35 cellular contexts compared by ENCODE assay signal in the genomic region with DNA sequence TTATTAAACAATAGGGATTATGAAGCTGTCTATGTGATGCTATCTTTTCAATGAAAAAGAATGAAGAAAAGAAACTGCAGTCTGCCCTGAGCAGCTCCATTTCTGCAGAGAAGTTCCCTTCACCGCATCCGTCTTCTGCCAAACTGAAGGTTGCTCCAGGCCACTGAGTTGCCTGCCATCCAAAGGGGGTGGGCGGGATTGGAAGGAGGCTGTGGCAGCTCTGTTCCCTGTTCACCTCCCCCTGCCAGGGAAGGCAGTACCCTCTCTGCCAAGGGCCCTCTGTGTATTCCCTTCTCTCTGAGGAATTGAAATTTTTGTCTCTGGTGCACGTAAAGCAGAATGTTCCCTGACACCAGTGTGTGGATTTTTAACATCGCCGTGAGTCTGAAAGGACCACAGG.
"Had no signal": no experiment of that assay in that cellular context is flagged by ENCODE, and none has a peak within 500 bp of the region (broad histone marks: within the 10 kb centered on the region; RNA-seq: fewer than 3 reads in every experiment).

No MANE protein-coding gene starts in this region.

- H3K27ac Mint-ChIP-seq: activated naive CD4-positive, alpha-beta T cell treated with anti-CD3 and anti-CD28 coated beads for 36 hours; activated naive CD4-positive, alpha-beta T cell treated with anti-CD3 and anti-CD28 coated beads, Interleukin-2, amount 10 ng/mL, durations not matched to agents 7 days and 5 days; activated naive CD4-positive, alpha-beta T cell treated with anti-CD3 and anti-CD28 coated beads, Interleukin-2, amount 50 U/mL, for 24 hours; activated naive CD4-positive, alpha-beta T cell treated with anti-CD3 and anti-CD28 coated beads, Interleukin-2, amount 50 U/mL, for 72 hours; activated naive CD8-positive, alpha-beta T cell; activated naive CD8-positive, alpha-beta T cell treated with anti-CD3 and anti-CD28 coated beads for 36 hours; activated naive CD8-positive, alpha-beta T cell treated with anti-CD3 and anti-CD28 coated beads, Interleukin-2, amount 10 ng/mL, durations not matched to agents 7 days and 5 days; activated naive CD8-positive, alpha-beta T cell treated with anti-CD3 and anti-CD28 coated beads, Interleukin-2, amount 50 U/mL, for 24 hours; activated T-cell treated with anti-CD3 and anti-CD28 coated beads, Interleukin-2, amount 50 U/mL, for 24 hours; activated T-cell treated with anti-CD3 and anti-CD28 coated beads, Interleukin-2, amount 50 U/mL, for 72 hours; activated T-helper 1 cell treated with anti-CD3 and anti-CD28 coated beads, Interleukin-12 subunit alpha, Interleukin-12 subunit beta, Interleukin-2, Interleukin-4 antibody, amounts not matched to agents 30 ng/mL and 10 ng/mL and 1 ng/mL, durations not matched to agents 14 hours and 24 hours and 36 hours; activated T-helper 17 cell treated with anti-CD3 and anti-CD28 coated beads, Interleukin-2, amount 50 U/mL, for 72 hours; activated T-helper 2 cell treated with anti-CD3 and anti-CD28 coated beads, Interferon-gamma antibody, Interleukin-2, Interleukin-4, amounts not matched to agents 10 μg/mL and 5 μg/mL and 100 μg/mL, durations not matched to agents 14 hours and 24 hours and 36 hours had no signal

- ATAC-seq: activated naive CD4-positive, alpha-beta T cell treated with anti-CD3 and anti-CD28 coated beads, Interleukin-2, amount 50 U/mL, for 72 hours; activated naive CD8-positive, alpha-beta T cell treated with anti-CD3 and anti-CD28 coated beads, Interleukin-2, amount 50 U/mL, for 24 hours; activated T-cell treated with anti-CD3 and anti-CD28 coated beads, Interleukin-2, amount 50 U/mL, for 4 hours; activated T-cell treated with anti-CD3 and anti-CD28 coated beads, Interleukin-2, amount 50 U/mL, for 72 hours; activated T-helper 17 cell treated with anti-CD3 and anti-CD28 coated beads, Interleukin-2, amount 50 U/mL, for 72 hours; body of pancreas had no signal

- H3K4me1 Mint-ChIP-seq: activated naive CD4-positive, alpha-beta T cell treated with anti-CD3 and anti-CD28 coated beads, Interleukin-2, amount 10 ng/mL, durations not matched to agents 7 days and 5 days; activated naive CD4-positive, alpha-beta T cell treated with anti-CD3 and anti-CD28 coated beads, Interleukin-2, amount 50 U/mL, for 24 hours; activated naive CD8-positive, alpha-beta T cell treated with anti-CD3 and anti-CD28 coated beads, Interleukin-2, amount 10 ng/mL, durations not matched to agents 7 days and 5 days; activated naive CD8-positive, alpha-beta T cell treated with anti-CD3 and anti-CD28 coated beads, Interleukin-2, amount 50 U/mL, for 24 hours; activated T-helper 17 cell treated with anti-CD3 and anti-CD28 coated beads, Interleukin-2, amount 50 U/mL, for 72 hours; brain; central memory CD8-positive, alpha-beta T cell had no signal

- H3K4me1 ChIP-seq: adrenal gland, ascending aorta, body of pancreas, breast epithelium had no signal

- H3K9me3 ChIP-seq: adrenal gland, ascending aorta, body of pancreas had no signal

- DNase-seq: activated effector memory CD4-positive, alpha-beta T cell treated with anti-CD3 and anti-CD28 coated beads, Interleukin-2, amount 50 U/mL, for 16 hours; activated effector memory CD4-positive, alpha-beta T cell treated with Interleukin-2 at 50 U/mL for 16 hours; activated gamma-delta T cell; activated gamma-delta T cell treated with Interleukin-2 at 50 U/mL for 16 hours; activated naive CD4-positive, alpha-beta T cell; activated naive CD4-positive, alpha-beta T cell treated with anti-CD3 and anti-CD28 coated beads for 36 hours; activated naive CD4-positive, alpha-beta T cell treated with anti-CD3 and anti-CD28 coated beads, Interleukin-2, amount 10 ng/mL, durations not matched to agents 7 days and 5 days; activated naive CD4-positive, alpha-beta T cell treated with anti-CD3 and anti-CD28 coated beads, Interleukin-2, amount 50 U/mL, for 16 hours; activated naive CD4-positive, alpha-beta T cell treated with Interleukin-2 at 50 U/mL for 16 hours; activated naive CD8-positive, alpha-beta T cell treated with anti-CD3 and anti-CD28 coated beads for 36 hours; activated naive CD8-positive, alpha-beta T cell treated with anti-CD3 and anti-CD28 coated beads, Interleukin-2, amount 10 ng/mL, durations not matched to agents 7 days and 5 days; activated naive CD8-positive, alpha-beta T cell treated with anti-CD3 and anti-CD28 coated beads, Interleukin-2, amount 50 U/mL, for 24 hours; activated T-cell treated with anti-CD3 and anti-CD28 coated beads, Interleukin-2, amount 50 U/mL, for 1 hour; activated T-cell treated with anti-CD3 and anti-CD28 coated beads, Interleukin-2, amount 50 U/mL, for 24 hours; activated T-cell treated with anti-CD3 and anti-CD28 coated beads, Interleukin-2, amount 50 U/mL, for 4 hours; activated T-cell treated with anti-CD3 and anti-CD28 coated beads, Interleukin-2, amount 50 U/mL, for 48 hours; activated T-cell treated with anti-CD3 and anti-CD28 coated beads, Interleukin-2, amount 50 U/mL, for 72 hours; adrenal gland; amniotic stem cell; aorta; body of pancreas; brain microvascular endothelial cell; central memory CD4-positive, alpha-beta T cell; cerebellar nuclear complex had no signal

- H3K9me3 Mint-ChIP-seq: activated naive CD4-positive, alpha-beta T cell treated with anti-CD3 and anti-CD28 coated beads, Interleukin-2, amount 10 ng/mL, durations not matched to agents 7 days and 5 days; activated naive CD4-positive, alpha-beta T cell treated with anti-CD3 and anti-CD28 coated beads, Interleukin-2, amount 50 U/mL, for 24 hours; activated naive CD8-positive, alpha-beta T cell treated with anti-CD3 and anti-CD28 coated beads, Interleukin-2, amount 10 ng/mL, durations not matched to agents 7 days and 5 days; activated naive CD8-positive, alpha-beta T cell treated with anti-CD3 and anti-CD28 coated beads, Interleukin-2, amount 50 U/mL, for 24 hours; activated T-cell treated with anti-CD3 and anti-CD28 coated beads, Interleukin-2, amount 50 U/mL, for 24 hours; activated T-cell treated with anti-CD3 and anti-CD28 coated beads, Interleukin-2, amount 50 U/mL, for 4 hours; activated T-helper 17 cell treated with anti-CD3 and anti-CD28 coated beads, Interleukin-2, amount 50 U/mL, for 72 hours had no signal

- H3K27me3 Mint-ChIP-seq: activated naive CD4-positive, alpha-beta T cell treated with anti-CD3 and anti-CD28 coated beads, Interleukin-2, amount 10 ng/mL, durations not matched to agents 7 days and 5 days; activated naive CD4-positive, alpha-beta T cell treated with anti-CD3 and anti-CD28 coated beads, Interleukin-2, amount 50 U/mL, for 24 hours; activated naive CD8-positive, alpha-beta T cell treated with anti-CD3 and anti-CD28 coated beads, Interleukin-2, amount 10 ng/mL, durations not matched to agents 7 days and 5 days; brain had no signal

- H3K4me3 Mint-ChIP-seq: activated naive CD4-positive, alpha-beta T cell treated with anti-CD3 and anti-CD28 coated beads for 36 hours; activated naive CD4-positive, alpha-beta T cell treated with anti-CD3 and anti-CD28 coated beads, Interleukin-2, amount 10 ng/mL, durations not matched to agents 7 days and 5 days; activated naive CD4-positive, alpha-beta T cell treated with anti-CD3 and anti-CD28 coated beads, Interleukin-2, amount 50 U/mL, for 24 hours; activated naive CD8-positive, alpha-beta T cell; activated naive CD8-positive, alpha-beta T cell treated with anti-CD3 and anti-CD28 coated beads for 36 hours; activated naive CD8-positive, alpha-beta T cell treated with anti-CD3 and anti-CD28 coated beads, Interleukin-2, amount 10 ng/mL, durations not matched to agents 7 days and 5 days; activated naive CD8-positive, alpha-beta T cell treated with anti-CD3 and anti-CD28 coated beads, Interleukin-2, amount 50 U/mL, for 24 hours; activated T-cell treated with anti-CD3 and anti-CD28 coated beads, Interleukin-2, amount 50 U/mL, for 24 hours; activated T-cell treated with anti-CD3 and anti-CD28 coated beads, Interleukin-2, amount 50 U/mL, for 4 hours; activated T-cell treated with anti-CD3 and anti-CD28 coated beads, Interleukin-2, amount 50 U/mL, for 72 hours; activated T-helper 1 cell treated with anti-CD3 and anti-CD28 coated beads, Interleukin-12 subunit alpha, Interleukin-12 subunit beta, Interleukin-2, Interleukin-4 antibody, amounts not matched to agents 30 ng/mL and 10 ng/mL and 1 ng/mL, durations not matched to agents 14 hours and 24 hours and 36 hours; activated T-helper 17 cell treated with anti-CD3 and anti-CD28 coated beads, Interleukin-2, amount 50 U/mL, for 72 hours; brain; central memory CD8-positive, alpha-beta T cell had no signal

- H3K27ac ChIP-seq: adrenal gland, ascending aorta, body of pancreas, brain microvascular endothelial cell, breast epithelium, cardiac muscle cell had no signal

- H3K36me3 Mint-ChIP-seq: activated naive CD4-positive, alpha-beta T cell treated with anti-CD3 and anti-CD28 coated beads, Interleukin-2, amount 10 ng/mL, durations not matched to agents 7 days and 5 days; activated naive CD4-positive, alpha-beta T cell treated with anti-CD3 and anti-CD28 coated beads, Interleukin-2, amount 50 U/mL, for 24 hours; activated naive CD8-positive, alpha-beta T cell; activated naive CD8-positive, alpha-beta T cell treated with anti-CD3 and anti-CD28 coated beads for 36 hours; activated naive CD8-positive, alpha-beta T cell treated with anti-CD3 and anti-CD28 coated beads, Interleukin-2, amount 10 ng/mL, durations not matched to agents 7 days and 5 days; brain had no signal

- H3K27me3 ChIP-seq: adrenal gland, ascending aorta, body of pancreas, brain microvascular endothelial cell, breast epithelium, cardiac muscle cell had no signal

- H3K36me3 ChIP-seq: adrenal gland, ascending aorta, brain microvascular endothelial cell, breast epithelium, cardiac muscle cell had no signal

- H3K4me3 ChIP-seq: adrenal gland, ascending aorta, body of pancreas, breast epithelium, cardiac muscle cell had no signal
